In genomic region chr17:39772987-39773664, GRCh38 we compare ENCODE assay signal across 15 cellular contexts. TPM values are rescaled to one million over a fixed set of nuclear protein-coding genes. Genes with fewer than 3 reads are reported as not detected.
DNase-seq lines count a peak whose midpoint lies in the region; ATAC-seq, FAIRE-seq and TF ChIP-seq lines count a peak whose summit lies in the region.
"Had no signal": no experiment of that assay in that cellular context is flagged by ENCODE, and none has a peak within 500 bp of the region (broad histone marks: within the 10 kb centered on the region; RNA-seq: fewer than 3 reads in every experiment).

No MANE protein-coding gene starts in this region.

- H3K4me2 ChIP-seq in OCI-LY1 (ENCODE audit: low read length) (peak overlapping the region; percentile 97), K562 (ENCODE audit: insufficient read depth, low read length) (no peak overlapping the region)

- H3K4me3 Mint-ChIP-seq in T-helper 1 cell treated with Interleukin-12 subunit alpha and Interleukin-12 subunit beta and Interleukin-4 antibody, amounts not matched to agents 30 μg/mL and 1 μg/mL, for 36 hours, result peak overlapping the region; percentile 31
- H3K4me3 Mint-ChIP-seq in Caco-2 (ENCODE audit: unreplicated experiment), result no peak overlapping the region

- TF ChIP-seq EP300 in K562 (IDR thresholded peaks at IDR 0.05; ENCODE audit: low read length), result no peak

- 14% methylated on average over 7 of the region's 7 CpGs for WGBS in K562 (ENCODE audit: insufficient coverage, low coverage, missing lambda C conversion rate)
- 69 to 79% (median 73%) methylated on average over 7 of the region's 7 CpGs for whole genome bisulfite sequencing in small intestine, 3 donors

- H3K36me3 ChIP-seq in OCI-LY1 (ENCODE audit: insufficient read depth, low read length), result peaks cover 94% of the 10 kb centered on the region
- no peaks in the 10 kb centered on the region for H3K36me3 ChIP-seq in K562 (ENCODE audit: control insufficient read depth, insufficient read depth, low read length)
- no peaks in the 10 kb centered on the region for H3K36me3 ChIP-seq in small intestine (ENCODE audit: control insufficient read depth in 2 of 2, insufficient read depth in 2 of 2, low read length in 2 of 2)
- no peaks in the 10 kb centered on the region for H3K36me3 ChIP-seq in Caco-2 (ENCODE audit: control insufficient read depth, insufficient read depth, low read length)
- H3K36me3 ChIP-seq in MG63, result no peaks in the 10 kb centered on the region
- H3K36me3 ChIP-seq: neutrophil, suprapubic skin had no signal

- H3K9me3 Mint-ChIP-seq in T-helper 1 cell treated with Interleukin-12 subunit alpha and Interleukin-12 subunit beta and Interleukin-4 antibody, amounts not matched to agents 30 μg/mL and 1 μg/mL, for 36 hours, result no peaks in the 10 kb centered on the region
- H3K9me3 Mint-ChIP-seq in Caco-2 (ENCODE audit: unreplicated experiment), result no peaks in the 10 kb centered on the region

- H3F3A ChIP-seq in OCI-LY1 (ENCODE audit: insufficient read depth, low read length), result peaks cover 6% of the 10 kb centered on the region; the same call in 1 of the 2 replicates

- no peak for TF ChIP-seq POLR2A in K562 (conservative IDR thresholded peaks at IDR 0.05)

- DNase-seq in T-helper 1 cell (no peak), K562 (ENCODE audit: extremely low read depth in 1 of 4, low spot score in 3 of 4) (no peak), small intestine (peak; percentile 45), coronary artery (ENCODE audit: low spot score) (no peak), Caco-2 (no peak), MG63 (no peak)
- DNase-seq: activated CD4-positive, alpha-beta T cell treated with anti-CD3 and anti-CD28 coated beads, Interleukin-2, amount 50 U/mL, for 48 hours; amniotic stem cell; dermis blood vessel endothelial cell; NCI-H345 had no signal

- peaks cover 72% of the 10 kb centered on the region for H3K4me1 Mint-ChIP-seq in T-helper 1 cell treated with Interleukin-12 subunit alpha and Interleukin-12 subunit beta and Interleukin-4 antibody, amounts not matched to agents 30 μg/mL and 1 μg/mL, for 36 hours (ENCODE audit: low read depth)
- H3K4me1 Mint-ChIP-seq in Caco-2 (ENCODE audit: low read depth, unreplicated experiment), result no peaks in the 10 kb centered on the region

- H3K36me3 Mint-ChIP-seq in T-helper 1 cell treated with Interleukin-12 subunit alpha and Interleukin-12 subunit beta and Interleukin-4 antibody, amounts not matched to agents 30 μg/mL and 1 μg/mL, for 36 hours (ENCODE audit: low read depth), result peaks cover 31% of the 10 kb centered on the region
- no peaks in the 10 kb centered on the region for H3K36me3 Mint-ChIP-seq in Caco-2 (ENCODE audit: insufficient read depth, unreplicated experiment)

- H3K9me3 ChIP-seq in OCI-LY1 (ENCODE audit: low read length) (no peaks in the 10 kb centered on the region), K562 (replicated peaks; ENCODE audit: control insufficient read depth, insufficient read depth, low read depth, low read length) (no peaks in the 10 kb centered on the region), small intestine (ENCODE audit: control insufficient read depth, low read depth) (no peaks in the 10 kb centered on the region), Caco-2 (no peaks in the 10 kb centered on the region), MG63 (no peaks in the 10 kb centered on the region)
- H3K9me3 ChIP-seq: neutrophil, suprapubic skin had no signal

- no TSS peak for BruUV-seq in K562 (replicated peaks; lab: Mats Ljungman, UMichigan)
- no TSS peak for BruUV-seq in Caco-2 (replicated peaks; lab: Mats Ljungman, UMichigan)

- H3K9ac ChIP-seq in OCI-LY1 (ENCODE audit: low read length), result peak overlapping the region; percentile 84
- H3K9ac ChIP-seq in K562 (ENCODE audit: insufficient read depth in 1 of 2, low read depth in 2 of 2, low read length in 2 of 2), result no peak overlapping the region

- peak; percentile 67 for ATAC-seq in K562

- H4K20me1 ChIP-seq in OCI-LY1 (ENCODE audit: insufficient read depth, low read length) (no peaks in the 10 kb centered on the region), K562 (replicated peaks; ENCODE audit: control insufficient read depth, insufficient read depth, low read length) (no peaks in the 10 kb centered on the region)

- H3K9me1 ChIP-seq in K562 (ENCODE audit: control insufficient read depth, insufficient read depth, low read length), result no peaks in the 10 kb centered on the region

- no peak for TF ChIP-seq RAD21 in K562 (CRISPR knock-in tag; conservative IDR thresholded peaks at IDR 0.05 in 1 of 2, IDR thresholded peaks at IDR 0.05 in 1 of 2)

- intact Hi-C loops in K562 (cut with micrococcal nuclease) (no loop called here), Caco-2 (cut with micrococcal nuclease; ENCODE audit: unreplicated experiment) (no loop called here)

- in situ Hi-C loops in K562 (cut with MboI), result no loop called here

- peak overlapping the region; percentile 80 for H3K4me3 ChIP-seq in OCI-LY1 (ENCODE audit: low read depth, low read length, poor library complexity, severe bottlenecking)
- H3K4me3 ChIP-seq in K562, result no peak overlapping the region
- H3K4me3 ChIP-seq in small intestine (ENCODE audit: low read depth in 1 of 2, low read length in 2 of 2), result no peak overlapping the region
- H3K4me3 ChIP-seq in coronary artery, result no peak overlapping the region
- H3K4me3 ChIP-seq in Caco-2 (ENCODE audit: low read depth, low read length), result no peak overlapping the region
- no peak overlapping the region for H3K4me3 ChIP-seq in MG63
- H3K4me3 ChIP-seq: suprapubic skin had no signal

- no peaks in the 10 kb centered on the region for H3K27me3 Mint-ChIP-seq in T-helper 1 cell treated with Interleukin-12 subunit alpha and Interleukin-12 subunit beta and Interleukin-4 antibody, amounts not matched to agents 30 μg/mL and 1 μg/mL, for 36 hours (ENCODE audit: low read depth)
- H3K27me3 Mint-ChIP-seq in Caco-2 (ENCODE audit: insufficient read depth, unreplicated experiment), result no peaks in the 10 kb centered on the region

- H3K9me2 ChIP-seq in OCI-LY1 (ENCODE audit: low read depth, low read length), result no peaks in the 10 kb centered on the region

- H3K27ac ChIP-seq in OCI-LY1 (ENCODE audit: low read depth, low read length, poor library complexity, severe bottlenecking) (peak overlapping the region; percentile 92), K562 (ENCODE audit: extremely low read depth, low read depth, low read length) (no peak overlapping the region), small intestine (ENCODE audit: low read depth in 1 of 2, low read length in 1 of 2) (peak overlapping the region; percentile 53 to 86), coronary artery (peak overlapping the region in 1 of 2 donors; percentile 19)
- H3K27ac ChIP-seq: 22Rv1, neutrophil, suprapubic skin had no signal

- POLR2A ChIA-PET in K562 (lab: Yijun Ruan, JAX) (interaction anchor here (0.9 to 1.2 kb wide), 2 partner anchors 17 to 39 kb away, joined by 3 read pairs; no protein-coding TSS in a partner anchor), Caco-2 (lab: Charles Lee) (no interaction called here)

- peak overlapping the region; percentile 64 for H3K27ac Mint-ChIP-seq in T-helper 1 cell treated with Interleukin-12 subunit alpha and Interleukin-12 subunit beta and Interleukin-4 antibody, amounts not matched to agents 30 μg/mL and 1 μg/mL, for 36 hours
- no peak overlapping the region for H3K27ac Mint-ChIP-seq in Caco-2 (ENCODE audit: unreplicated experiment)

- no peaks in the 10 kb centered on the region for H3K27me3 ChIP-seq in OCI-LY1 (ENCODE audit: insufficient read depth, low read length)
- H3K27me3 ChIP-seq in K562 (ENCODE audit: control insufficient read depth in 2 of 2, insufficient read depth in 2 of 2, low read length in 2 of 2), result peaks cover 20 to 30% of the 10 kb centered on the region in 2 experiments
- no peaks in the 10 kb centered on the region for H3K27me3 ChIP-seq in small intestine (ENCODE audit: control insufficient read depth in 2 of 2, insufficient read depth in 2 of 2, low read length in 2 of 2)
- H3K27me3 ChIP-seq in Caco-2 (replicated peaks; ENCODE audit: control insufficient read depth, insufficient read depth, low read length), result no peaks in the 10 kb centered on the region
- peaks cover 18% of the 10 kb centered on the region for H3K27me3 ChIP-seq in MG63

- CTCF ChIA-PET in K562 (lab: Yijun Ruan, JAX; ENCODE audit: low intra/inter-chr PET ratio), result no interaction called here
- CTCF ChIA-PET in Caco-2 (lab: Charles Lee), result no interaction called here

- no peak overlapping the region for H2AFZ ChIP-seq in OCI-LY1 (ENCODE audit: low read length)
- no peak overlapping the region for H2AFZ ChIP-seq in K562 (ENCODE audit: low read depth, low read length)

- TF ChIP-seq CTCF in OCI-LY1 (IDR thresholded peaks at IDR 0.05; ENCODE audit: low read length), result no peak
- peak in 1 of 3 experiments; percentile 15; a peak in 1 of 6 replicates for TF ChIP-seq CTCF in K562 (IDR thresholded peaks at IDR 0.05 in 2 of 3, conservative IDR thresholded peaks at IDR 0.05 in 1 of 3; ENCODE audit: insufficient read depth in 2 of 3, low read depth in 1 of 3, low read length in 3 of 3)
- no peak for TF ChIP-seq CTCF in coronary artery (IDR thresholded peaks at IDR 0.05)
- no peak for TF ChIP-seq CTCF in Caco-2 (IDR thresholded peaks at IDR 0.05; ENCODE audit: insufficient read depth in 1 of 2, low read depth in 1 of 2, low read length in 1 of 2, severe bottlenecking in 1 of 2, unreplicated experiment in 1 of 2)

- H3K79me2 ChIP-seq in OCI-LY1 (ENCODE audit: insufficient read depth, low read length), result peaks cover 99% of the 10 kb centered on the region
- H3K79me2 ChIP-seq in K562 (ENCODE audit: control insufficient read depth, insufficient read depth, low read length), result no peaks in the 10 kb centered on the region

- no peak for FAIRE-seq in K562 (lab: Jason Lieb, UNC)
- no peak for FAIRE-seq in small intestine (lab: Jason Lieb, UNC)

- peaks cover 85% of the 10 kb centered on the region for H3K4me1 ChIP-seq in OCI-LY1 (ENCODE audit: insufficient read depth, low read length, severe bottlenecking)
- H3K4me1 ChIP-seq in K562 (replicated peaks in 1 of 2; ENCODE audit: control insufficient read depth in 2 of 2, insufficient read depth in 2 of 2, low read length in 2 of 2), result no peaks in the 10 kb centered on the region
- no peaks in the 10 kb centered on the region for H3K4me1 ChIP-seq in small intestine (ENCODE audit: control insufficient read depth in 2 of 2, insufficient read depth in 1 of 2, low read depth in 1 of 2, low read length in 1 of 2)
- no peaks in the 10 kb centered on the region for H3K4me1 ChIP-seq in Caco-2

RNA-seq across cellular contexts. Expression of gene GRB7, which starts 35.4 kb away (rescaled TPM):
- total RNA-seq in K562 (2011; cell fraction: chromatin; rRNA removed; ENCODE audit: low replicate concordance), result 7.8 and 23.1 TPM in 2 replicates
- total RNA-seq in K562 (2011; cell fraction: nucleolus; rRNA removed), result 14.2 and 16.3 TPM in 2 replicates
- 10.2 and 11.2 TPM in 2 replicates for total RNA-seq in K562 (2011; cell fraction: nucleoplasm; rRNA removed)
- 5.1 and 5.9 TPM in 2 replicates for total RNA-seq in K562 (2014; rRNA removed)
- total RNA-seq in K562 (2014; rRNA removed; fragmentation: Illumina TruSeq; extraction: Trizol), result 1.9 and 2.2 TPM in 2 replicates
- 1.6 and 2.1 TPM in 2 replicates for total RNA-seq in K562 (2015; rRNA removed; fragmentation: Illumina TruSeq; extraction: Trizol)
- total RNA-seq in K562 (2021), result 5.0 and 6.0 TPM in 2 replicates
- polyA plus RNA-seq in K562 (2011; rRNA removed), result 1.6 and 2.4 TPM in 2 replicates
- 1.8 and 4.1 TPM in 2 replicates for polyA plus RNA-seq in K562 (2011; cell fraction: cytosol; rRNA removed)
- polyA plus RNA-seq in K562 (2011; cell fraction: nucleus; rRNA removed), result 7.6 and 13.2 TPM in 2 replicates
- polyA plus RNA-seq in K562 (2012), result 3.2 and 6.3 TPM in 2 replicates
- 6.2 and 6.4 TPM in 2 replicates for polyA plus RNA-seq in K562 (2014; fragmentation: Illumina TruSeq; extraction: Trizol)
- polyA plus RNA-seq in K562 (2014; fragmentation: Nextera tagmentation; extraction: Ambion mirVana), result under 1 TPM; 0.04 to 0.08 TPM
- polyA plus RNA-seq in K562 (2014; rRNA removed), result 3.0 and 4.1 TPM in 2 replicates
- polyA minus RNA-seq in K562 (2011; rRNA and poly(A)+ RNA removed), result 0.87 and 1.7 TPM in 2 replicates
- polyA minus RNA-seq in K562 (2011; cell fraction: cytosol; rRNA and poly(A)+ RNA removed), result 2.4 and 2.7 TPM in 2 replicates
- polyA minus RNA-seq in K562 (2011; cell fraction: nucleus; rRNA and poly(A)+ RNA removed), result 2.4 and 3.4 TPM in 2 replicates
- polyA plus RNA-seq in small intestine, result 10 to 100 TPM; 10.9 to 13.9 (median 12.2) TPM
- 83.3 and 98.6 TPM in 2 replicates for total RNA-seq in Caco-2 (2022)
- total RNA-seq in MG63 (2014; rRNA removed; shearing (Covaris generic); ENCODE audit: low replicate concordance), result not detected in 2 replicates

RNA-seq across cellular contexts. Expression of gene MIEN1, which starts 42.8 kb away (rescaled TPM):
- total RNA-seq in K562 (2011; cell fraction: chromatin; rRNA removed; ENCODE audit: low replicate concordance), result 17.7 and 44.9 TPM in 2 replicates
- 41.2 and 48.0 TPM in 2 replicates for total RNA-seq in K562 (2011; cell fraction: nucleolus; rRNA removed)
- 37.9 and 44.1 TPM in 2 replicates for total RNA-seq in K562 (2011; cell fraction: nucleoplasm; rRNA removed)
- 80.6 and 95.1 TPM in 2 replicates for total RNA-seq in K562 (2014; rRNA removed)
- total RNA-seq in K562 (2014; rRNA removed; fragmentation: Illumina TruSeq; extraction: Trizol), result 58.3 and 61.3 TPM in 2 replicates
- 66.3 and 70.2 TPM in 2 replicates for total RNA-seq in K562 (2015; rRNA removed; fragmentation: Illumina TruSeq; extraction: Trizol)
- 65.7 and 67.9 TPM in 2 replicates for total RNA-seq in K562 (2021)
- polyA plus RNA-seq in K562 (2011; rRNA removed), result 60.8 and 81.8 TPM in 2 replicates
- polyA plus RNA-seq in K562 (2011; cell fraction: cytosol; rRNA removed), result 63.1 and 98.3 TPM in 2 replicates
- polyA plus RNA-seq in K562 (2011; cell fraction: nucleus; rRNA removed), result 42.4 and 82.9 TPM in 2 replicates
- polyA plus RNA-seq in K562 (2012), result 80.4 and 82.0 TPM in 2 replicates
- polyA plus RNA-seq in K562 (2014; fragmentation: Illumina TruSeq; extraction: Trizol), result 114 and 142 TPM in 2 replicates
- 10 to 100 TPM; 70.5 to 78.9 TPM for polyA plus RNA-seq in K562 (2014; fragmentation: Nextera tagmentation; extraction: Ambion mirVana)
- 103 and 135 TPM in 2 replicates for polyA plus RNA-seq in K562 (2014; rRNA removed)
- 14.3 and 24.3 TPM in 2 replicates for polyA minus RNA-seq in K562 (2011; rRNA and poly(A)+ RNA removed)
- 11.5 and 25.5 TPM in 2 replicates for polyA minus RNA-seq in K562 (2011; cell fraction: cytosol; rRNA and poly(A)+ RNA removed)
- 19.3 and 20.3 TPM in 2 replicates for polyA minus RNA-seq in K562 (2011; cell fraction: nucleus; rRNA and poly(A)+ RNA removed)
- 100 to 1,000 TPM in 2 of 3 donors, 10 to 100 TPM in 1; 74.0 to 155 (median 154) TPM for polyA plus RNA-seq in small intestine
- 42.9 and 46.3 TPM in 2 replicates for total RNA-seq in Caco-2 (2022)
- total RNA-seq in MG63 (2014; rRNA removed; shearing (Covaris generic); ENCODE audit: low replicate concordance), result 53.8 and 75.4 TPM in 2 replicates
